9 cellular contexts compared by ENCODE assay signal in the genomic region with DNA sequence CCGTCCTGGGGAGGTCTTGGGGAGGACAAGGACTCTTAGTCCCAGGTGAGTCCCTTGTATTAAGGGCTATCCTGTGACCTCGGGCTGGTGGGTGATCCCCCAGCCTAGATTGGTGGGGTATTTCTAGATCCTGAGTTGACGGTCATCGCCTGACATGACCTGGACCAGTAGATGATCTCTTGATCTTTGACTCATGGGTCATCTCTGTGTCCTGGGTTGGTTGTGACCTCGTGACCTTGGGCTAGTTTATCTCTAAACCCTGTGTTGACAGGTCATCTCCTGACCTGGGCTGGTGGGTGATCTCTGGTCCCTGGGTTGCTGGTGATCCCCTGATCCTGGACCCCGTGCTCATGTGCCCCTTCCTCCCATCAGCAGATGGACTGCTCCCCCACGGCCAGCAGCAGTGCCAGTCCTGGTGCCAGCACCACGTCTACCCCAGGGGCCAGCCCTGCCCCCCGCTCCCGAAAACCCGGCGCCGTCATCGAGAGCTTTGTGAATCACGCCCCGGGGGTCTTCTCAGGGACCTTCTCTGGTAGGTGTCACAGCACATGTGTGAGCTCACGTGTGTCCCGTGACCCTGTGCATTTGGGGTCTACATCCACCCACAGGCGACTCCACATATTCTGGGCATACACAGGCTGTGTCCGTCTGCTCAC. TPM values are rescaled to one million over a fixed set of nuclear protein-coding genes. Genes with fewer than 3 reads are reported as not detected.
DNase-seq lines count a peak whose midpoint lies in the region; ATAC-seq and TF ChIP-seq lines count a peak whose summit lies in the region.
"Had no signal": no experiment of that assay in that cellular context is flagged by ENCODE, and none has a peak within 500 bp of the region (broad histone marks: within the 10 kb centered on the region; RNA-seq: fewer than 3 reads in every experiment).

No MANE protein-coding gene starts in this region.

- TF ChIP-seq POLR2A in sigmoid colon (IDR thresholded peaks at IDR 0.05): no peak

- H3K9me3 ChIP-seq in right atrium auricular region (no peaks in the 10 kb centered on the region), sigmoid colon (no peaks in the 10 kb centered on the region)
- no peaks in the 10 kb centered on the region for H3K9me3 ChIP-seq in effector memory CD4-positive, alpha-beta T cell (ENCODE audit: control insufficient read depth, low read length)

- H3K4me1 ChIP-seq in right atrium auricular region (peaks cover 0 to 89% of the 10 kb centered on the region in 2 donors), sigmoid colon (peaks cover 3 to 83% (median 73%) of the 10 kb centered on the region in 4 donors)
- H3K4me1 ChIP-seq in effector memory CD4-positive, alpha-beta T cell (ENCODE audit: control insufficient read depth, insufficient read depth, low read length, poor library complexity, severe bottlenecking): peaks cover 72% of the 10 kb centered on the region

- H3K27me3 Mint-ChIP-seq in Calu3 (ENCODE audit: unreplicated experiment): no peaks in the 10 kb centered on the region
- no peaks in the 10 kb centered on the region for H3K27me3 Mint-ChIP-seq in activated B cell treated with CpG ODN at 0.5 μM for 24 hours

- TF ChIP-seq EP300 in sigmoid colon (IDR thresholded peaks at IDR 0.05): no peak

- H3K27me3 ChIP-seq in right atrium auricular region (no peaks in the 10 kb centered on the region), sigmoid colon (no peaks in the 10 kb centered on the region)
- no peaks in the 10 kb centered on the region for H3K27me3 ChIP-seq in effector memory CD4-positive, alpha-beta T cell (replicated peaks; ENCODE audit: control insufficient read depth, insufficient read depth, low read length, poor library complexity, severe bottlenecking)

- no peak overlapping the region for H3K27ac Mint-ChIP-seq in Calu3 (ENCODE audit: unreplicated experiment)
- H3K27ac Mint-ChIP-seq in activated B cell treated with CpG ODN at 0.5 μM for 24 hours: peak overlapping the region; percentile 41

- H3K27ac ChIP-seq in right atrium auricular region (peak overlapping the region; percentile 97 to 100), sigmoid colon (peak overlapping the region; percentile 96 to 100 (median 100))
- no peak overlapping the region for H3K27ac ChIP-seq in effector memory CD4-positive, alpha-beta T cell (ENCODE audit: insufficient read depth, low read length, poor library complexity, severe bottlenecking)

- H3K9me3 Mint-ChIP-seq in Calu3 (ENCODE audit: low read depth, unreplicated experiment): no peaks in the 10 kb centered on the region
- H3K9me3 Mint-ChIP-seq in activated B cell treated with CpG ODN at 0.5 μM for 24 hours: no peaks in the 10 kb centered on the region

- H3K4me3 Mint-ChIP-seq in Calu3 (ENCODE audit: low read depth, unreplicated experiment) (peak overlapping the region; percentile 88), activated B cell treated with CpG ODN at 0.5 μM for 24 hours (peak overlapping the region; percentile 19)

- peaks cover 96% of the 10 kb centered on the region for H3K36me3 Mint-ChIP-seq in Calu3 (ENCODE audit: insufficient read depth, unreplicated experiment)
- peaks cover 40% of the 10 kb centered on the region for H3K36me3 Mint-ChIP-seq in activated B cell treated with CpG ODN at 0.5 μM for 24 hours (ENCODE audit: low read depth)

- BruUV-seq in Calu3 (replicated peaks; lab: Mats Ljungman, UMichigan): no TSS peak

- ATAC-seq in activated B cell treated with CpG ODN at 0.5 μM for 24 hours (ENCODE audit: low read depth): no peak
- no peak for ATAC-seq in GM18520 (IDR thresholded peaks at IDR 0.05; ENCODE audit: unreplicated experiment)
- ATAC-seq in HG02678 (IDR thresholded peaks at IDR 0.05; ENCODE audit: unreplicated experiment): no peak

- H3K4me1 Mint-ChIP-seq in Calu3 (ENCODE audit: low read depth, unreplicated experiment): peaks cover 8% of the 10 kb centered on the region
- H3K4me1 Mint-ChIP-seq in activated B cell treated with CpG ODN at 0.5 μM for 24 hours: peaks cover 63% of the 10 kb centered on the region

- peaks cover 66% of the 10 kb centered on the region for H3K36me3 ChIP-seq in right atrium auricular region
- peaks cover 20 to 59% (median 26%) of the 10 kb centered on the region in 4 donors for H3K36me3 ChIP-seq in sigmoid colon
- H3K36me3 ChIP-seq in effector memory CD4-positive, alpha-beta T cell (ENCODE audit: control insufficient read depth, insufficient read depth, low read length): peaks cover 48% of the 10 kb centered on the region

- CTCF ChIA-PET in Calu3 (lab: Charles Lee): no interaction called here
- CTCF ChIA-PET in activated B cell treated with CpG ODN at 0.5 μM for 24 hours (lab: Charles Lee): interaction anchor here (2.2 to 3.1 kb wide), 2 partner anchors 11 to 12 kb away, joined by 8 to 26 read pairs; no protein-coding TSS in a partner anchor

- intact Hi-C loops in Calu3 (cut with micrococcal nuclease; ENCODE audit: unreplicated experiment): no loop called here
- intact Hi-C loops in activated B cell treated with CpG ODN at 0.5 μM for 24 hours (cut with micrococcal nuclease): no loop called here
- intact Hi-C loops in sigmoid colon (cut with DNase I): no loop called here

- POLR2A ChIA-PET in activated B cell treated with CpG ODN at 0.5 μM for 24 hours (lab: Charles Lee): interaction anchor here (1.2 to 4.8 kb wide), 4 partner anchors 9 to 19 kb away, joined by 4 to 139 read pairs (median 10); a partner anchor contains a TSS

- no peak for TF ChIP-seq CTCF in Calu3 (IDR thresholded peaks at IDR 0.05; ENCODE audit: unreplicated experiment)
- no peak for TF ChIP-seq CTCF in activated B cell treated with CpG ODN at 0.5 μM for 24 hours (IDR thresholded peaks at IDR 0.05)
- TF ChIP-seq CTCF in right atrium auricular region (IDR thresholded peaks at IDR 0.05): no peak
- TF ChIP-seq CTCF in sigmoid colon (IDR thresholded peaks at IDR 0.05): no peak

- DNase-seq in Calu3 (no peak), activated B cell treated with CpG ODN at 0.5 μM for 24 hours (no peak), right atrium auricular region (ENCODE audit: low spot score) (no peak), sigmoid colon (no peak), DMS53 (lab: John Stamatoyannopoulos, UW) (no peak)
- no peak for DNase-seq in effector memory CD4-positive, alpha-beta T cell
- DNase-seq: T1000 had no signal

- H3K4me3 ChIP-seq in right atrium auricular region (no peak overlapping the region), sigmoid colon (peak overlapping the region in 2 of 4 donors; percentile 77 to 96)
- H3K4me3 ChIP-seq in effector memory CD4-positive, alpha-beta T cell (ENCODE audit: insufficient read depth, low read depth, low read length, poor library complexity, severe bottlenecking): no peak overlapping the region

- WGBS in sigmoid colon, 2 donors: 84 to 90% methylated on average over 20 of the region's 20 CpGs

RNA-seq across cellular contexts. Expression of a gene that starts 6.3 kb away (rescaled TPM):
- total RNA-seq in Calu3 (2022) (61.8 and 72.4 TPM in 2 replicates), activated B cell treated with CpG ODN at 0.5 μM for 24 hours (64.5 and 68.4 TPM in 2 replicates), right atrium auricular region (10 to 100 TPM; 42.1 to 42.2 TPM), sigmoid colon (10 to 100 TPM; 14.6 to 70.3 (median 15.4) TPM)
- 10 to 100 TPM; 42.1 to 87.0 (median 57.7) TPM for polyA plus RNA-seq in sigmoid colon

RNA-seq across cellular contexts. Expression of a gene that starts 13.1 kb away (rescaled TPM):
- 86.6 and 91.8 TPM in 2 replicates for total RNA-seq in Calu3 (2022)
- 172 and 185 TPM in 2 replicates for total RNA-seq in activated B cell treated with CpG ODN at 0.5 μM for 24 hours
- 100 to 1,000 TPM; 193 to 269 TPM for total RNA-seq in right atrium auricular region
- total RNA-seq in sigmoid colon: 100 to 1,000 TPM in 3 of 4 donors, 10 to 100 TPM in 1; 74.7 to 112 (median 104) TPM
- 100 to 1,000 TPM; 294 to 390 (median 352) TPM for polyA plus RNA-seq in sigmoid colon

RNA-seq across cellular contexts. Expression of a gene that starts 14.5 kb away (rescaled TPM):
- 102 and 112 TPM in 2 replicates for total RNA-seq in Calu3 (2022)
- total RNA-seq in activated B cell treated with CpG ODN at 0.5 μM for 24 hours: 399 and 400 TPM in 2 replicates
- 100 to 1,000 TPM; 288 to 385 TPM for total RNA-seq in right atrium auricular region
- 1,000 to 10,000 TPM in 1 of 4 donors, 100 to 1,000 TPM in 3; 602 to 1,004 (median 791) TPM for total RNA-seq in sigmoid colon
- polyA plus RNA-seq in sigmoid colon: 100 to 1,000 TPM; 129 to 455 (median 265) TPM

RNA-seq across cellular contexts. Expression of a gene that starts 16.9 kb away (rescaled TPM):
- 4.2 and 5.7 TPM in 2 replicates for total RNA-seq in Calu3 (2022)
- total RNA-seq in activated B cell treated with CpG ODN at 0.5 μM for 24 hours: 0.29 and 0.64 TPM in 2 replicates
- total RNA-seq in right atrium auricular region: 1 to 10 TPM; 2.4 to 2.6 TPM
- under 1 TPM in 3 of 4 donors, not detected in 1; 0.36 to 0.82 (median 0.81) TPM for total RNA-seq in sigmoid colon
- under 1 TPM in 1 of 3 donors, not detected in 2; 0.36 TPM for polyA plus RNA-seq in sigmoid colon

RNA-seq across cellular contexts. Expression of a gene that starts 20.7 kb away (rescaled TPM):
- total RNA-seq in Calu3 (2022): 32.9 and 34.4 TPM in 2 replicates
- 47.9 and 52.0 TPM in 2 replicates for total RNA-seq in activated B cell treated with CpG ODN at 0.5 μM for 24 hours
- 10 to 100 TPM; 28.9 to 29.8 TPM for total RNA-seq in right atrium auricular region
- total RNA-seq in sigmoid colon: 10 to 100 TPM; 24.7 to 49.3 (median 29.8) TPM
- polyA plus RNA-seq in sigmoid colon: 10 to 100 TPM; 37.0 to 87.8 (median 60.1) TPM
